In the genomic region with DNA sequence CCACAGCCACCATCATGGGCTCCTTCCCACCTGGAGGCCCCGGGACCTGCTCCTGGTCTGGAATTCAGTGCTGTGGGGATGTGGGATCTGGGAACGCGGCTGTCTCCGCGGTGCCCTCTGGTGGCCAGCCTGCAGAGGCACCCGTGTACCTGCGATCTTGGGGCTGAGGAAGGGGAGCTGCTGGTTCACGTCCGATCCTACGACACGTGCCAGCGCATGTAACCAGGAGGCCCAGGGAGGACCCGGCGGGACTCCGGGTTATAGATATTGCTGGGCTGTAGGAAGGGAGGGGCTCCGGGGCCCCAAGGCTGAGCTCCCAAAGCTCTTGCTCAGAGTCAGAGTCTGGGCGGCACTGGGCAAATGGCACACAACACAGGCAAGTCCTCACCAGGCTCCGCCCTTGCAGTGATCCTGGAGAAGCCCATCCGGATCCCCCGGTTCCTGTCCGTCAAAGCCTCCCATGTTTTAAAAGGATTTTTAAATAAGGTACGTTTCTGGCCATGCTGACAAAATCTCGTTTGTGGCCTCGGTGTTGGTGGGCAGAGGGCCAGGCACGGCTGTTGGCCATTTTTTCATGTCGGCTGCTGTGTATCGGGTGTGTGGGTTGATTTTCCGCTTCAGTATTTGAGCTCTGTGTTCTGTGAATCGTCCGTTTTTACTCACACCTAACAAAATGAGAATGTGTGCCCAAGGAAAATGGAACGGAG, we compare ENCODE assay signal across 8 cellular contexts. TPM values are rescaled to one million over a fixed set of nuclear protein-coding genes. Genes with fewer than 3 reads are reported as not detected.
DNase-seq lines count a peak whose midpoint lies in the region; ATAC-seq and TF ChIP-seq lines count a peak whose summit lies in the region.

No MANE protein-coding gene starts in this region.

- no peak for ATAC-seq in HG02642 (IDR thresholded peaks at IDR 0.05; ENCODE audit: poor library complexity, unreplicated experiment)
- no peak for ATAC-seq in HG02852 (IDR thresholded peaks at IDR 0.05; ENCODE audit: unreplicated experiment)

- no peaks in the 10 kb centered on the region for H3K9me3 ChIP-seq in Peyer's patch
- H3K9me3 ChIP-seq in left ventricle myocardium inferior (replicated peaks) = no peaks in the 10 kb centered on the region

- peak; percentile 91 for DNase-seq in D341Med (ENCODE audit: low spot score)
- peak; percentile 64 for DNase-seq in HT1080 (ENCODE audit: low read depth)
- peak in 2 of 3 donors; percentile 68 to 75 for DNase-seq in Peyer's patch
- DNase-seq in anterior cingulate cortex (lab: John Stamatoyannopoulos, UW) = peak in 38 of 58 donors; percentile 11 to 72 (median 42)
- peak; percentile 57 for DNase-seq in left ventricle myocardium inferior
- DNase-seq in retina = peak; percentile 84

- H3K4me1 ChIP-seq in Peyer's patch = peaks cover 0 to 3% (median 0%) of the 10 kb centered on the region in 4 donors
- peaks cover 10% of the 10 kb centered on the region for H3K4me1 ChIP-seq in left ventricle myocardium inferior

- peaks cover 0 to 27% (median 0%) of the 10 kb centered on the region in 3 donors for H3K36me3 ChIP-seq in Peyer's patch
- no peaks in the 10 kb centered on the region for H3K36me3 ChIP-seq in left ventricle myocardium inferior

- no peak overlapping the region for H3K27ac ChIP-seq in Peyer's patch
- no peak overlapping the region for H3K27ac ChIP-seq in left ventricle myocardium inferior (replicated peaks)

- H3K4me3 ChIP-seq in Peyer's patch = peak overlapping the region; percentile 2 to 35 (median 10)
- H3K4me3 ChIP-seq in left ventricle myocardium inferior = peak overlapping the region; percentile 59

- no peaks in the 10 kb centered on the region for H3K27me3 ChIP-seq in Peyer's patch
- no peaks in the 10 kb centered on the region for H3K27me3 ChIP-seq in left ventricle myocardium inferior (ENCODE audit: low read depth)

- no peak for TF ChIP-seq POLR2A in Peyer's patch (IDR thresholded peaks at IDR 0.05)

- TF ChIP-seq CTCF in Peyer's patch (IDR thresholded peaks at IDR 0.05) (peak; percentile 65 to 77 (median 76)), left ventricle myocardium inferior (IDR thresholded peaks at IDR 0.05; ENCODE audit: borderline replicate concordance) (peak; percentile 94)

- intact Hi-C loops in left ventricle myocardium inferior (cut with micrococcal nuclease) = no loop called here

RNA-seq across cellular contexts. Expression of a gene that starts 20.1 kb away (rescaled TPM):
- 38.4 and 51.9 TPM in 2 replicates for total RNA-seq in HT1080 (2014; rRNA removed; shearing (Covaris generic))
- polyA plus RNA-seq in HT1080 (2015; cell fraction: cytosol; rRNA removed) = 115 and 132 TPM in 2 replicates
- 46.8 and 47.5 TPM in 2 replicates for polyA plus RNA-seq in HT1080 (2015; cell fraction: nucleus; rRNA removed)
- total RNA-seq in Peyer's patch (10 to 100 TPM; 16.5 to 31.2 (median 25.4) TPM), left ventricle myocardium inferior (37.0 TPM)

RNA-seq across cellular contexts. Expression of a gene that starts 53.6 kb away (rescaled TPM):
- 12.7 and 18.0 TPM in 2 replicates for total RNA-seq in HT1080 (2014; rRNA removed; shearing (Covaris generic))
- polyA plus RNA-seq in HT1080 (2015; cell fraction: cytosol; rRNA removed) = 31.5 and 38.2 TPM in 2 replicates
- 34.2 and 36.7 TPM in 2 replicates for polyA plus RNA-seq in HT1080 (2015; cell fraction: nucleus; rRNA removed)
- total RNA-seq in Peyer's patch = 10 to 100 TPM; 20.1 to 41.5 (median 37.1) TPM
- 37.9 TPM for total RNA-seq in left ventricle myocardium inferior
